ENCODE assay signal across 14 cellular contexts in genomic region chr17:82407255-82407654, GRCh38. TPM values are rescaled to one million over a fixed set of nuclear protein-coding genes. Genes with fewer than 3 reads are reported as not detected.
A peak's percentile ranks its signal among the peaks of the same experiment; 100 is the strongest.
DNase-seq lines count a peak whose midpoint lies in the region; ATAC-seq and TF ChIP-seq lines count a peak whose summit lies in the region.
"Had no signal": no experiment of that assay in that cellular context is flagged by ENCODE, and none has a peak within 500 bp of the region (broad histone marks: within the 10 kb centered on the region; RNA-seq: fewer than 3 reads in every experiment).

No MANE protein-coding gene starts in this region.

- intact Hi-C loops in Right ventricle myocardium inferior (cut with DNase I) = no loop called here
- intact Hi-C loops in cardiac septum (cut with DNase I) = loop anchor here (1.0 kb wide), 1 partner anchor 22 kb away; no protein-coding TSS in a partner anchor
- intact Hi-C loops in uterus (cut with DNase I; ENCODE audit: low total_unique reads) = no loop called here
- intact Hi-C loops in activated CD4-positive, alpha-beta T cell treated with anti-CD3 and anti-CD28 coated beads for 36 hours (cut with DNase I, micrococcal nuclease) = no loop called here

- peaks cover 7% of the 10 kb centered on the region for H3K4me1 Mint-ChIP-seq in activated CD4-positive, alpha-beta T cell treated with anti-CD3 and anti-CD28 coated beads for 36 hours

- POLR2A ChIA-PET in activated CD4-positive, alpha-beta T cell treated with anti-CD3 and anti-CD28 coated beads for 36 hours (lab: Charles Lee) = no interaction called here

- H3K36me3 Mint-ChIP-seq in activated CD4-positive, alpha-beta T cell treated with anti-CD3 and anti-CD28 coated beads for 36 hours (ENCODE audit: low read depth) = peaks cover 19% of the 10 kb centered on the region

- no peaks in the 10 kb centered on the region for H3K9me3 Mint-ChIP-seq in activated CD4-positive, alpha-beta T cell treated with anti-CD3 and anti-CD28 coated beads for 36 hours (ENCODE audit: low read depth)
- H3K9me3 Mint-ChIP-seq: activated naive CD4-positive, alpha-beta T cell treated with anti-CD3 and anti-CD28 coated beads, Interleukin-2, amount 50 U/mL, for 24 hours had no signal

- H3K9me3 ChIP-seq in right atrium auricular region (no peaks in the 10 kb centered on the region), uterus (no peaks in the 10 kb centered on the region)

- H3K27ac ChIP-seq in right atrium auricular region (peak overlapping the region; percentile 59 to 72), uterus (no peak overlapping the region)

- H3K4me3 ChIP-seq in right atrium auricular region (no peak overlapping the region), uterus (no peak overlapping the region)

- TF ChIP-seq POLR2A in uterus (IDR thresholded peaks at IDR 0.05) = no peak

- H3K4me1 ChIP-seq in right atrium auricular region = peaks cover 0 to 3% of the 10 kb centered on the region in 2 donors
- H3K4me1 ChIP-seq in uterus = no peaks in the 10 kb centered on the region

- H3K4me3 Mint-ChIP-seq in activated CD4-positive, alpha-beta T cell treated with anti-CD3 and anti-CD28 coated beads for 36 hours = no peak overlapping the region
- H3K4me3 Mint-ChIP-seq: activated naive CD4-positive, alpha-beta T cell treated with anti-CD3 and anti-CD28 coated beads, Interleukin-2, amount 50 U/mL, for 24 hours had no signal

- CTCF ChIA-PET in activated CD4-positive, alpha-beta T cell treated with anti-CD3 and anti-CD28 coated beads for 36 hours (lab: Charles Lee) = interaction anchor here (1.1 kb wide), 1 partner anchor 17 kb away, joined by 3 read pairs; no protein-coding TSS in a partner anchor

- TF ChIP-seq CTCF in right atrium auricular region (IDR thresholded peaks at IDR 0.05) = no peak
- TF ChIP-seq CTCF in uterus (IDR thresholded peaks at IDR 0.05) = no peak

- H3K36me3 ChIP-seq in right atrium auricular region = peaks cover 19% of the 10 kb centered on the region
- no peaks in the 10 kb centered on the region for H3K36me3 ChIP-seq in uterus

- ATAC-seq in Right ventricle myocardium inferior = peak; percentile 84
- ATAC-seq in activated CD4-positive, alpha-beta T cell treated with anti-CD3 and anti-CD28 coated beads for 36 hours = no peak

- DNase-seq in Right ventricle myocardium inferior (ENCODE audit: missing footprints) = no peak
- no peak for DNase-seq in cardiac septum (ENCODE audit: low spot score)
- DNase-seq in UCSD-AML1 (lab: John Stamatoyannopoulos, UW; ENCODE audit: unreplicated experiment) = peak; percentile 32
- DNase-seq in right atrium auricular region (ENCODE audit: low spot score) = peak; percentile 68
- DNase-seq in uterus = no peak
- DNase-seq in SKM-1 (lab: John Stamatoyannopoulos, UW; ENCODE audit: unreplicated experiment) = no peak
- DNase-seq in DMS79 (lab: John Stamatoyannopoulos, UW) = no peak
- no peak for DNase-seq in activated CD4-positive, alpha-beta T cell treated with anti-CD3 and anti-CD28 coated beads for 36 hours
- DNase-seq: erythroblast, NCI-H1694, NCI-H748 treated with DMSO at 0.1 percent for 48 hours had no signal

- H3K27me3 Mint-ChIP-seq in activated CD4-positive, alpha-beta T cell treated with anti-CD3 and anti-CD28 coated beads for 36 hours = no peaks in the 10 kb centered on the region
- H3K27me3 Mint-ChIP-seq: activated naive CD4-positive, alpha-beta T cell treated with anti-CD3 and anti-CD28 coated beads, Interleukin-2, amount 50 U/mL, for 24 hours had no signal

- H3K27me3 ChIP-seq in right atrium auricular region (no peaks in the 10 kb centered on the region), uterus (no peaks in the 10 kb centered on the region)

- H3K27ac Mint-ChIP-seq in activated CD4-positive, alpha-beta T cell treated with anti-CD3 and anti-CD28 coated beads for 36 hours = no peak overlapping the region
- H3K27ac Mint-ChIP-seq: activated naive CD4-positive, alpha-beta T cell treated with anti-CD3 and anti-CD28 coated beads, Interleukin-2, amount 50 U/mL, for 24 hours had no signal

RNA-seq across cellular contexts. Expression of gene HEXD, which starts 10.9 kb away (rescaled TPM):
- total RNA-seq in Right ventricle myocardium inferior (14.4 TPM), cardiac septum (14.3 TPM), right atrium auricular region (10 to 100 TPM; 11.3 to 15.6 TPM), uterus (10 to 100 TPM; 15.9 to 53.7 (median 39.8) TPM)
- 10 to 100 TPM; 23.3 to 26.0 TPM for total RNA-seq in activated CD4-positive, alpha-beta T cell treated with anti-CD3 and anti-CD28 coated beads for 36 hours

RNA-seq across cellular contexts. Expression of gene OGFOD3, which starts 11.1 kb away (rescaled TPM):
- total RNA-seq in Right ventricle myocardium inferior = 23.5 TPM
- 31.3 TPM for total RNA-seq in cardiac septum
- total RNA-seq in right atrium auricular region = 10 to 100 TPM; 26.4 to 32.4 TPM
- total RNA-seq in uterus = 10 to 100 TPM; 15.0 to 44.4 (median 24.8) TPM
- total RNA-seq in activated CD4-positive, alpha-beta T cell treated with anti-CD3 and anti-CD28 coated beads for 36 hours = 10 to 100 TPM; 20.0 to 22.3 TPM

RNA-seq across cellular contexts. Expression of gene UTS2R, which starts 35.7 kb away (rescaled TPM):
- 0.76 TPM for total RNA-seq in Right ventricle myocardium inferior
- total RNA-seq in cardiac septum = 0.51 TPM
- total RNA-seq in right atrium auricular region = 10 to 100 TPM in 1 of 2 donors, under 1 TPM in 1; 0.44 to 16.9 TPM
- not detected for total RNA-seq in uterus
- total RNA-seq in activated CD4-positive, alpha-beta T cell treated with anti-CD3 and anti-CD28 coated beads for 36 hours = not detected
- total RNA-seq: lung microvascular endothelial cell, temporal lobe had no signal

RNA-seq across cellular contexts. Expression of gene CYBC1, which starts 43.3 kb away (rescaled TPM):
- total RNA-seq in Right ventricle myocardium inferior (29.4 TPM), cardiac septum (37.4 TPM), right atrium auricular region (10 to 100 TPM; 14.9 to 34.9 TPM), uterus (10 to 100 TPM; 12.0 to 93.7 (median 32.5) TPM)
- 100 to 1,000 TPM; 286 to 329 TPM for total RNA-seq in activated CD4-positive, alpha-beta T cell treated with anti-CD3 and anti-CD28 coated beads for 36 hours

RNA-seq across cellular contexts. Expression of gene TEX19, which starts 48.2 kb away (rescaled TPM):
- total RNA-seq in Right ventricle myocardium inferior = not detected
- total RNA-seq in cardiac septum = not detected
- total RNA-seq in right atrium auricular region = not detected
- total RNA-seq in uterus = not detected
- total RNA-seq in activated CD4-positive, alpha-beta T cell treated with anti-CD3 and anti-CD28 coated beads for 36 hours = not detected
- total RNA-seq: lung microvascular endothelial cell, temporal lobe had no signal

Comparison
In these comparisons a context has a peak if more than half of its experiments do, and no peak if none do; other contexts are left out.
1. DNase-seq: peak in UCSD-AML1 (single experiment) and right atrium auricular region (single experiment); none in Right ventricle myocardium inferior (single experiment), cardiac septum (single experiment), uterus (0 of 2), SKM-1 (single experiment), DMS79 (single experiment) and activated CD4-positive, alpha-beta T cell treated with anti-CD3 and anti-CD28 coated beads for 36 hours (single experiment).
2. H3K27ac ChIP-seq: peak in right atrium auricular region (2 of 2); none in uterus (0 of 2).